In genomic region chr19:7874857-7875393, GRCh38 we compare ENCODE assay signal across 3 cellular contexts.
A peak's percentile ranks its signal among the peaks of the same experiment; 100 is the strongest.
TF ChIP-seq lines count a peak whose summit lies in the region.

No MANE protein-coding gene starts in this region.

TF ChIP-seq in SK-N-SH, 30 proteins besides CTCF, POLR2A, EP300 and RAD21:
- no peak for TF ChIP-seq YY1 (IDR thresholded peaks at IDR 0.05; ENCODE audit: low read depth)
- no peak for TF ChIP-seq ZBTB33 (IDR thresholded peaks at IDR 0.05; ENCODE audit: borderline replicate concordance, low read depth)
- TF ChIP-seq TEAD4 (IDR thresholded peaks at IDR 0.05; ENCODE audit: borderline replicate concordance, insufficient read depth), result no peak
- TF ChIP-seq TAF1 (IDR thresholded peaks at IDR 0.05; ENCODE audit: borderline replicate concordance, low read depth, low read length), result no peak
- no peak for TF ChIP-seq FOXJ3 (CRISPR knock-in tag; IDR thresholded peaks at IDR 0.05)

TF ChIP-seq in SK-N-SH treated with all-trans-retinoic acid at 6 μM for 48 hours, 23 proteins besides CTCF, POLR2A, EP300 and RAD21:
- TF ChIP-seq ESRRG (CRISPR knock-in tag; IDR thresholded peaks at IDR 0.05), result no peak
- TF ChIP-seq TOX (CRISPR knock-in tag; IDR thresholded peaks at IDR 0.05; ENCODE audit: borderline replicate concordance), result no peak
- TF ChIP-seq ZNF565 (CRISPR knock-in tag; conservative IDR thresholded peaks at IDR 0.05; ENCODE audit: low read depth), result no peak
- no peak for TF ChIP-seq PATZ1 (CRISPR knock-in tag; IDR thresholded peaks at IDR 0.05; ENCODE audit: borderline replicate concordance)
- TF ChIP-seq ZNF70 (CRISPR knock-in tag; IDR thresholded peaks at IDR 0.05), result no peak
- no peak for TF ChIP-seq TSHZ2 (CRISPR knock-in tag; IDR thresholded peaks at IDR 0.05)
- TF ChIP-seq BACH2 (CRISPR knock-in tag; IDR thresholded peaks at IDR 0.05; ENCODE audit: borderline replicate concordance), result no peak
- TF ChIP-seq ZNF8 (CRISPR knock-in tag; IDR thresholded peaks at IDR 0.05), result no peak
- TF ChIP-seq ZFP3 (CRISPR knock-in tag; IDR thresholded peaks at IDR 0.05), result no peak
- TF ChIP-seq PPARA (CRISPR knock-in tag; IDR thresholded peaks at IDR 0.05; ENCODE audit: borderline replicate concordance), result no peak
- no peak for TF ChIP-seq ZC3H10 (CRISPR knock-in tag; IDR thresholded peaks at IDR 0.05)
- TF ChIP-seq SNAI2 (CRISPR knock-in tag; IDR thresholded peaks at IDR 0.05), result no peak
- no peak for TF ChIP-seq ARNTL (CRISPR knock-in tag; IDR thresholded peaks at IDR 0.05; ENCODE audit: borderline replicate concordance, low read depth)
- TF ChIP-seq CSRNP3 (CRISPR knock-in tag; IDR thresholded peaks at IDR 0.05), result no peak
- no peak for TF ChIP-seq POU6F1 (CRISPR knock-in tag; IDR thresholded peaks at IDR 0.05; ENCODE audit: borderline replicate concordance, low read depth)
TF ChIP-seq in SK-N-SH treated with all-trans-retinoic acid at 6 μM for 48 hours: peak in this region for 0.

TF ChIP-seq in H1, 55 proteins besides CTCF, POLR2A, EP300 and RAD21:
- TF ChIP-seq CBX8 (IDR thresholded peaks at IDR 0.05; ENCODE audit: borderline replicate concordance, low read depth, low read length) (no peak), HDAC2 (IDR thresholded peaks at IDR 0.05; ENCODE audit: borderline replicate concordance in 1 of 2, low read depth in 2 of 2, low read length in 2 of 2) (0 out of 4 replicates have a peak, but pooled peaks of 1 of the 2 experiments have one; percentile 75), SIRT6 (IDR thresholded peaks at IDR 0.05; ENCODE audit: low read length) (no peak), YY1 (IDR thresholded peaks at IDR 0.05; ENCODE audit: low read depth, low read length) (no peak), KDM5A (IDR thresholded peaks at IDR 0.05; ENCODE audit: low read length) (no peak), RBBP5 (IDR thresholded peaks at IDR 0.05; ENCODE audit: borderline replicate concordance, low read depth, low read length) (0 out of 2 replicates have a peak, but pooled peaks have one; percentile 24), TBP (IDR thresholded peaks at IDR 0.05; ENCODE audit: low read depth, low read length) (no peak), GABPA (IDR thresholded peaks at IDR 0.05; ENCODE audit: borderline replicate concordance, insufficient read depth, low read length) (no peak), KDM1A (IDR thresholded peaks at IDR 0.05; ENCODE audit: borderline replicate concordance, low read length) (no peak), ASH2L (IDR thresholded peaks at IDR 0.05; ENCODE audit: low read length) (no peak), RXRA (IDR thresholded peaks at IDR 0.05; ENCODE audit: insufficient read depth, low read depth, low read length) (no peak), NRF1 (IDR thresholded peaks at IDR 0.05; ENCODE audit: low read depth, low read length) (no peak), TAF7 (optimal IDR thresholded peaks at IDR 0.05; ENCODE audit: borderline replicate concordance, low read depth, low read length) (no peak), KDM4A (IDR thresholded peaks at IDR 0.05; ENCODE audit: low read depth, low read length, severe bottlenecking) (no peak)
